In the genomic region with DNA sequence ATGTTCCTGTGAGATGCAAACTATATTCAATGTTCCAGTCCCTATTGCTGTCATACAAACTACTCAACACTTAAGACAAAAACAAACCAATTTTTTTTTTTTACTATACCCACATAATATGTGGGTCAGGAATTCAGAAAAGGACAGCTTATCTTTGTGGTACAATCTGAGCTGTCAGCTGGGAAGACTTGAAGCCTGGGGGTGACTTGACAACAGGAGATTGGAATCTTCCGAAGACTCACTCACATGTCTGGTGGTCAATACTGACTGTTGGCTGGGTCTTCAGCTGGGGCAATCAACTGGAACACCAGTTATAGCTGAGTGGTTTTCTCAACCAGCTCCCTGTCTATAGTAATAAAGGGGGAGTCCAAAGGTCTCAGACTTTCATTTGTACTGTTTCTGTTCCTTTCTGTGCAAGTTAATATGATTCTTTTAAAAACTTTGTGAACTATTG, we compare ENCODE assay signal across 13 cellular contexts.
DNase-seq lines count a peak whose midpoint lies in the region; ATAC-seq and TF ChIP-seq lines count a peak whose summit lies in the region.
"Had no signal": no experiment of that assay in that cellular context is flagged by ENCODE, and none has a peak within 500 bp of the region (broad histone marks: within the 10 kb centered on the region; RNA-seq: fewer than 3 reads in every experiment).

No MANE protein-coding gene starts in this region.

- no peaks in the 10 kb centered on the region for H3K4me1 Mint-ChIP-seq in activated T-helper 2 cell treated with anti-CD3 and anti-CD28 coated beads, Interferon-gamma antibody, Interleukin-2, Interleukin-4, amounts not matched to agents 10 μg/mL and 5 μg/mL and 100 μg/mL, durations not matched to agents 14 hours and 24 hours and 36 hours (ENCODE audit: low read depth)
- H3K4me1 Mint-ChIP-seq: H9 had no signal

- 77% methylated on average over 1 of the region's 1 CpG for WGBS in prostate gland

- DNase-seq in left colon (no peak), NCI-H510A treated with DMSO at 0.1 percent for 48 hours (lab: John Stamatoyannopoulos, UW) (no peak), prostate gland (ENCODE audit: low spot score) (no peak)
- no peak for DNase-seq in stimulated activated CD4-positive, alpha-beta T cell treated with anti-CD3 and anti-CD28 coated beads, Interleukin-1b, Interleukin-23, amount 100 ng/mL, for 48 hours
- no peak for DNase-seq in activated T-helper 2 cell treated with anti-CD3 and anti-CD28 coated beads, Interferon-gamma antibody, Interleukin-2, Interleukin-4, amounts not matched to agents 10 μg/mL and 5 μg/mL and 100 μg/mL, durations not matched to agents 14 hours and 24 hours and 36 hours (ENCODE audit: low spot score)
- DNase-seq: COR-L47, H9, hippocampal formation had no signal

- H3K27ac Mint-ChIP-seq in activated T-helper 2 cell treated with anti-CD3 and anti-CD28 coated beads, Interferon-gamma antibody, Interleukin-2, Interleukin-4, amounts not matched to agents 10 μg/mL and 5 μg/mL and 100 μg/mL, durations not matched to agents 14 hours and 24 hours and 36 hours, result no peak overlapping the region
- H3K27ac Mint-ChIP-seq: activated naive CD4-positive, alpha-beta T cell treated with anti-CD3 and anti-CD28 coated beads, Interleukin-2, amount 50 U/mL, for 72 hours; H9 had no signal

- no peaks in the 10 kb centered on the region for H3K36me3 Mint-ChIP-seq in activated T-helper 2 cell treated with anti-CD3 and anti-CD28 coated beads, Interferon-gamma antibody, Interleukin-2, Interleukin-4, amounts not matched to agents 10 μg/mL and 5 μg/mL and 100 μg/mL, durations not matched to agents 14 hours and 24 hours and 36 hours (ENCODE audit: low read depth)
- H3K36me3 Mint-ChIP-seq: activated naive CD4-positive, alpha-beta T cell treated with anti-CD3 and anti-CD28 coated beads, Interleukin-2, amount 50 U/mL, for 72 hours had no signal

- H3K4me3 Mint-ChIP-seq in activated T-helper 2 cell treated with anti-CD3 and anti-CD28 coated beads, Interferon-gamma antibody, Interleukin-2, Interleukin-4, amounts not matched to agents 10 μg/mL and 5 μg/mL and 100 μg/mL, durations not matched to agents 14 hours and 24 hours and 36 hours (ENCODE audit: low read depth), result no peak overlapping the region
- H3K4me3 Mint-ChIP-seq: H9 had no signal

- H3K9me3 ChIP-seq in prostate gland, result no peaks in the 10 kb centered on the region

- no peak for TF ChIP-seq POLR2A in prostate gland (IDR thresholded peaks at IDR 0.05)

- no peaks in the 10 kb centered on the region for H3K36me3 ChIP-seq in prostate gland

- no peak overlapping the region for H3K4me3 ChIP-seq in prostate gland

- no peaks in the 10 kb centered on the region for H3K4me1 ChIP-seq in prostate gland (replicated peaks)

- H3K9me3 Mint-ChIP-seq in activated T-helper 2 cell treated with anti-CD3 and anti-CD28 coated beads, Interferon-gamma antibody, Interleukin-2, Interleukin-4, amounts not matched to agents 10 μg/mL and 5 μg/mL and 100 μg/mL, durations not matched to agents 14 hours and 24 hours and 36 hours, result no peaks in the 10 kb centered on the region
- H3K9me3 Mint-ChIP-seq: activated naive CD4-positive, alpha-beta T cell treated with anti-CD3 and anti-CD28 coated beads, Interleukin-2, amount 50 U/mL, for 72 hours had no signal

- intact Hi-C loops in left colon (cut with DNase I, micrococcal nuclease), result no loop called here
- intact Hi-C loops in activated T-helper 2 cell treated with anti-CD3 and anti-CD28 coated beads, Interferon-gamma antibody, Interleukin-2, Interleukin-4, amounts not matched to agents 10 μg/mL and 5 μg/mL and 100 μg/mL, durations not matched to agents 14 hours and 24 hours and 36 hours (cut with micrococcal nuclease), result no loop called here
- intact Hi-C loops in prostate gland (cut with DNase I), result no loop called here

- H3K27me3 ChIP-seq in prostate gland (replicated peaks; ENCODE audit: insufficient read depth), result no peaks in the 10 kb centered on the region

- TF ChIP-seq CTCF in prostate gland (IDR thresholded peaks at IDR 0.05), result no peak

- peak; percentile 93 for ATAC-seq in GM18867 (IDR thresholded peaks at IDR 0.05; ENCODE audit: unreplicated experiment)
- ATAC-seq in GM21717 (IDR thresholded peaks at IDR 0.05; ENCODE audit: unreplicated experiment), result peak; percentile 90
- peak; percentile 86 for ATAC-seq in HG03196 (IDR thresholded peaks at IDR 0.05; ENCODE audit: unreplicated experiment)
- peak; percentile 76 for ATAC-seq in left colon
- ATAC-seq: activated naive CD4-positive, alpha-beta T cell treated with anti-CD3 and anti-CD28 coated beads, Interleukin-2, amount 50 U/mL, for 72 hours; Panc1 had no signal

- no peak overlapping the region for H3K27ac ChIP-seq in prostate gland

- peaks cover 12% of the 10 kb centered on the region for H3K27me3 Mint-ChIP-seq in activated T-helper 2 cell treated with anti-CD3 and anti-CD28 coated beads, Interferon-gamma antibody, Interleukin-2, Interleukin-4, amounts not matched to agents 10 μg/mL and 5 μg/mL and 100 μg/mL, durations not matched to agents 14 hours and 24 hours and 36 hours (ENCODE audit: low read depth)
